1 cellular context compared by ENCODE assay signal in genomic region chr2:61456746-61457420, GRCh38.
TF ChIP-seq lines count a peak whose summit lies in the region.

No MANE protein-coding gene starts in this region.

TF ChIP-seq in GM12878, 131 proteins besides CTCF, POLR2A, EP300 and RAD21:
- no peak for TF ChIP-seq SMAD5 (IDR thresholded peaks at IDR 0.05; ENCODE audit: low read depth)
- no peak for TF ChIP-seq ZNF592 (IDR thresholded peaks at IDR 0.05)
- no peak for TF ChIP-seq SPI1 (IDR thresholded peaks at IDR 0.05; ENCODE audit: borderline replicate concordance, insufficient read depth, low read depth, low read length)
- TF ChIP-seq RCOR1 (conservative IDR thresholded peaks at IDR 0.05; ENCODE audit: low read depth, low read length) = no peak
- no peak for TF ChIP-seq PAX5 (IDR thresholded peaks at IDR 0.05; ENCODE audit: borderline replicate concordance, low read depth, low read length)
- no peak for TF ChIP-seq E2F4 (IDR thresholded peaks at IDR 0.05; ENCODE audit: low read depth, low read length)
- TF ChIP-seq TCF12 (IDR thresholded peaks at IDR 0.05; ENCODE audit: low read depth, low read length) = no peak
- no peak for TF ChIP-seq BCLAF1 (IDR thresholded peaks at IDR 0.05)
- TF ChIP-seq CEBPZ (IDR thresholded peaks at IDR 0.05; ENCODE audit: low read depth, low read length) = no peak
- no peak for TF ChIP-seq NR2F1 (conservative IDR thresholded peaks at IDR 0.05)
- TF ChIP-seq ZBTB40 (IDR thresholded peaks at IDR 0.05; ENCODE audit: borderline replicate concordance) = no peak
- TF ChIP-seq EED (IDR thresholded peaks at IDR 0.05; ENCODE audit: low read depth) = no peak
- no peak for TF ChIP-seq ESRRA (IDR thresholded peaks at IDR 0.05; ENCODE audit: low read length)
- TF ChIP-seq ZNF687 (IDR thresholded peaks at IDR 0.05) = no peak
- TF ChIP-seq SRF (IDR thresholded peaks at IDR 0.05; ENCODE audit: low read depth in 2 of 2, low read length in 2 of 2) = no peak
- TF ChIP-seq IRF3 (IDR thresholded peaks at IDR 0.05) = no peak
